ENCODE assay signal across 26 cellular contexts in the genomic region with DNA sequence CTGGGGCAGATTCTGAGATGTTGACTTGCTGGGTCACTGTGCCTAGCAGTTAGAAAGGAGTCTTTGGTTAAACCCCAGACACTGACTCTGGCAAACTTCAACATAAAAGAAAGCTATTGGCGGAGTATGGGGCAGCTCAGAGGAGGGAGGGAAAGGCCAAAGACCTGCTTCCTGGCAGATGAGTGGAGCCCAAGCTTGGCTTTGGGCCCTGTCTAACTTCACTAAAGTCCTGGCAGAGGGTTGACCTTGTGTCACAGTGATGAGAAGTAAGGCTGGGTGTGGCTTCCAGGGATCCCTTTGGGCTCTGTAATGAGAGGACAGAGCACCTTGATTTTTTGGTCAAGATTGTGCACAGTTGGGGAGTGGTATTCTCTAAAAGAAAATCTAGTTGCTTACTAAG.
DNase-seq lines count a peak whose midpoint lies in the region; ATAC-seq, FAIRE-seq and TF ChIP-seq lines count a peak whose summit lies in the region.
"Had no signal": no experiment of that assay in that cellular context is flagged by ENCODE, and none has a peak within 500 bp of the region (broad histone marks: within the 10 kb centered on the region; RNA-seq: fewer than 3 reads in every experiment).

No MANE protein-coding gene starts in this region.

- H3K9me2 ChIP-seq in GM23338 (ENCODE audit: insufficient read depth): no peaks in the 10 kb centered on the region

- H3K79me2 ChIP-seq in GM23338 (replicated peaks; ENCODE audit: insufficient read depth) (no peaks in the 10 kb centered on the region), astrocyte (ENCODE audit: insufficient read depth, low read length) (no peaks in the 10 kb centered on the region)

- no peaks in the 10 kb centered on the region for H3K27me3 ChIP-seq in GM23338 (ENCODE audit: insufficient read depth)
- H3K27me3 ChIP-seq in astrocyte (ENCODE audit: insufficient read depth, low read length): no peaks in the 10 kb centered on the region

- no peaks in the 10 kb centered on the region for H3K9me3 ChIP-seq in astrocyte (ENCODE audit: insufficient read depth, low read depth, low read length)

- peak; percentile 23 for ATAC-seq in Right ventricle myocardium superior (ENCODE audit: poor library complexity)
- ATAC-seq in Right ventricle myocardium inferior: no peak
- ATAC-seq in GM23338: no peak
- ATAC-seq: CD8-positive, alpha-beta T cell; PC-3 had no signal

- peaks cover 6% of the 10 kb centered on the region for H3K9me3 Mint-ChIP-seq in GM23338
- H3K9me3 Mint-ChIP-seq in astrocyte (ENCODE audit: unreplicated experiment): peaks cover 6% of the 10 kb centered on the region
- H3K9me3 Mint-ChIP-seq in neural crest cell: no peaks in the 10 kb centered on the region
- H3K9me3 Mint-ChIP-seq: CD8-positive, alpha-beta T cell had no signal

- no peak overlapping the region for H3K27ac ChIP-seq in GM23338 (ENCODE audit: low read depth)
- no peak overlapping the region for H3K27ac ChIP-seq in astrocyte (ENCODE audit: low read depth, low read length)
- H3K27ac ChIP-seq: GM23248, HL-60 had no signal

- peaks cover 10% of the 10 kb centered on the region for H3K27me3 Mint-ChIP-seq in GM23338 (ENCODE audit: insufficient read depth, low read depth, poor library complexity)
- H3K27me3 Mint-ChIP-seq in astrocyte (ENCODE audit: low read depth, unreplicated experiment): no peaks in the 10 kb centered on the region
- no peaks in the 10 kb centered on the region for H3K27me3 Mint-ChIP-seq in neural crest cell (ENCODE audit: low read depth)

- peaks cover 10% of the 10 kb centered on the region for H3K4me1 ChIP-seq in GM23338 (ENCODE audit: insufficient read depth)
- H3K4me1 ChIP-seq in astrocyte (ENCODE audit: insufficient read depth, low read length): peaks cover 15% of the 10 kb centered on the region
- H3K4me1 ChIP-seq: HAP-1 had no signal

- H3K36me3 ChIP-seq in GM23338 (ENCODE audit: insufficient read depth) (no peaks in the 10 kb centered on the region), astrocyte (ENCODE audit: insufficient read depth, low read length) (no peaks in the 10 kb centered on the region)
- H3K36me3 ChIP-seq: HAP-1 had no signal

- no peak for FAIRE-seq in astrocyte (lab: Jason Lieb, UNC)
- FAIRE-seq: GM12892 had no signal

- H3K4me1 Mint-ChIP-seq in GM23338 (peaks cover 16% of the 10 kb centered on the region), astrocyte (ENCODE audit: low read depth, unreplicated experiment) (peaks cover 12% of the 10 kb centered on the region), neural crest cell (peaks cover 22% of the 10 kb centered on the region)

- no peak overlapping the region for H3K4me2 ChIP-seq in GM23338
- no peak overlapping the region for H3K4me2 ChIP-seq in astrocyte (ENCODE audit: low read length)

- H3F3A ChIP-seq in GM23338 (replicated peaks; ENCODE audit: low read depth): no peaks in the 10 kb centered on the region

- H3K27ac Mint-ChIP-seq in GM23338 (no peak overlapping the region), astrocyte (ENCODE audit: unreplicated experiment) (peak overlapping the region; percentile 75), neural crest cell (ENCODE audit: unreplicated experiment) (peak overlapping the region; percentile 31)
- H3K27ac Mint-ChIP-seq: CD8-positive, alpha-beta T cell had no signal

- intact Hi-C loops in Right ventricle myocardium superior (cut with DNase I): no loop called here
- intact Hi-C loops in Right ventricle myocardium inferior (cut with DNase I): no loop called here
- intact Hi-C loops in head of caudate nucleus (cut with DNase I): no loop called here

- H2AFZ ChIP-seq in GM23338 (peak overlapping the region; percentile 79), astrocyte (ENCODE audit: low read depth, low read length) (no peak overlapping the region)
- H2AFZ ChIP-seq: GM23248 had no signal

- H4K20me1 ChIP-seq in GM23338 (replicated peaks; ENCODE audit: insufficient read depth) (no peaks in the 10 kb centered on the region), astrocyte (ENCODE audit: insufficient read depth, low read length) (no peaks in the 10 kb centered on the region)

- DNase-seq in Right ventricle myocardium superior: no peak
- DNase-seq in Right ventricle myocardium inferior (ENCODE audit: missing footprints): no peak
- DNase-seq in GM23338 (ENCODE audit: low spot score): no peak
- DNase-seq in astrocyte (ENCODE audit: low read depth): no peak
- no peak for DNase-seq in neural crest cell (ENCODE audit: low read depth, low spot score)
- no peak for DNase-seq in amniotic stem cell (lab: John Stamatoyannopoulos, UW)
- no peak for DNase-seq in head of caudate nucleus
- no peak for DNase-seq in NCI-H1048 (lab: John Stamatoyannopoulos, UW)
- DNase-seq: Calu3; CD8-positive, alpha-beta T cell; DMS153; DND-41; GM23248; Karpas-422; MV-4-11; NCI-H2029; NCI-H446; NCI-H524 treated with DMSO at 0.1 percent for 48 hours; NCI-H82; NK-92 treated with Interleukin-12 subunit alpha and Interleukin-12 subunit beta, amount 100 ng/mL, for 24 hours; PC-3; SHP77 treated with DMSO at 0.1 percent for 48 hours; T-helper 1 cell had no signal

- H3K36me3 Mint-ChIP-seq in GM23338 (ENCODE audit: low read depth) (no peaks in the 10 kb centered on the region), astrocyte (ENCODE audit: low read depth, unreplicated experiment) (no peaks in the 10 kb centered on the region), neural crest cell (ENCODE audit: low read depth) (peaks cover 4% of the 10 kb centered on the region)
- H3K36me3 Mint-ChIP-seq: CD8-positive, alpha-beta T cell had no signal

- TF ChIP-seq CTCF in GM23338 (conservative IDR thresholded peaks at IDR 0.05; ENCODE audit: low read depth in 2 of 2): no peak
- no peak for TF ChIP-seq CTCF in astrocyte (IDR thresholded peaks at IDR 0.05; ENCODE audit: insufficient read depth, low read depth, low read length)
- no peak for TF ChIP-seq CTCF in neural crest cell (conservative IDR thresholded peaks at IDR 0.05)

- H3K4me3 ChIP-seq in GM23338: no peak overlapping the region
- no peak overlapping the region for H3K4me3 ChIP-seq in astrocyte (ENCODE audit: insufficient read depth, low read depth, low read length)
- H3K4me3 ChIP-seq: GM23248, HAP-1 had no signal

- H3K4me3 Mint-ChIP-seq in GM23338 (no peak overlapping the region), astrocyte (ENCODE audit: unreplicated experiment) (no peak overlapping the region), neural crest cell (no peak overlapping the region)
- H3K4me3 Mint-ChIP-seq: CD8-positive, alpha-beta T cell had no signal

- no peak overlapping the region for H3K9ac ChIP-seq in astrocyte (ENCODE audit: low read length)
- H3K9ac ChIP-seq: GM23248 had no signal

TF ChIP-seq in GM23338, 12 proteins besides CTCF, POLR2A, EP300 and RAD21 (continues in another document):
- TF ChIP-seq STAT1 (IDR thresholded peaks at IDR 0.05; ENCODE audit: unreplicated experiment): no peak
- no peak for TF ChIP-seq ETS1 (IDR thresholded peaks at IDR 0.05)
- no peak for TF ChIP-seq JUNB (IDR thresholded peaks at IDR 0.05; ENCODE audit: unreplicated experiment)
- TF ChIP-seq EZH2 (IDR thresholded peaks at IDR 0.05; ENCODE audit: low read depth, unreplicated experiment): no peak
- no peak for TF ChIP-seq CREB1 (CRISPR knock-in tag; IDR thresholded peaks at IDR 0.05; ENCODE audit: low read depth)
- no peak for TF ChIP-seq NANOG (IDR thresholded peaks at IDR 0.05; ENCODE audit: borderline replicate concordance)
- no peak for TF ChIP-seq EZH2phosphoT487 (IDR thresholded peaks at IDR 0.05; ENCODE audit: unreplicated experiment)
- TF ChIP-seq, protein P1, sequence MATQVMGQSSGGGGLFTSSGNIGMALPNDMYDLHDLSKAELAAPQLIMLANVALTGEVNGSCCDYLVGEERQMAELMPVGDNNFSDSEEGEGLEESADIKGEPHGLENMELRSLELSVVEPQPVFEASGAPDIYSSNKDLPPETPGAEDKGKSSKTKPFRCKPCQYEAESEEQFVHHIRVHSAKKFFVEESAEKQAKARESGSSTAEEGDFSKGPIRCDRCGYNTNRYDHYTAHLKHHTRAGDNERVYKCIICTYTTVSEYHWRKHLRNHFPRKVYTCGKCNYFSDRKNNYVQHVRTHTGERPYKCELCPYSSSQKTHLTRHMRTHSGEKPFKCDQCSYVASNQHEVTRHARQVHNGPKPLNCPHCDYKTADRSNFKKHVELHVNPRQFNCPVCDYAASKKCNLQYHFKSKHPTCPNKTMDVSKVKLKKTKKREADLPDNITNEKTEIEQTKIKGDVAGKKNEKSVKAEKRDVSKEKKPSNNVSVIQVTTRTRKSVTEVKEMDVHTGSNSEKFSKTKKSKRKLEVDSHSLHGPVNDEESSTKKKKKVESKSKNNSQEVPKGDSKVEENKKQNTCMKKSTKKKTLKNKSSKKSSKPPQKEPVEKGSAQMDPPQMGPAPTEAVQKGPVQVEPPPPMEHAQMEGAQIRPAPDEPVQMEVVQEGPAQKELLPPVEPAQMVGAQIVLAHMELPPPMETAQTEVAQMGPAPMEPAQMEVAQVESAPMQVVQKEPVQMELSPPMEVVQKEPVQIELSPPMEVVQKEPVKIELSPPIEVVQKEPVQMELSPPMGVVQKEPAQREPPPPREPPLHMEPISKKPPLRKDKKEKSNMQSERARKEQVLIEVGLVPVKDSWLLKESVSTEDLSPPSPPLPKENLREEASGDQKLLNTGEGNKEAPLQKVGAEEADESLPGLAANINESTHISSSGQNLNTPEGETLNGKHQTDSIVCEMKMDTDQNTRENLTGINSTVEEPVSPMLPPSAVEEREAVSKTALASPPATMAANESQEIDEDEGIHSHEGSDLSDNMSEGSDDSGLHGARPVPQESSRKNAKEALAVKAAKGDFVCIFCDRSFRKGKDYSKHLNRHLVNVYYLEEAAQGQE (IDR thresholded peaks at IDR 0.05; ENCODE audit: unreplicated experiment): no peak
- TF ChIP-seq POLR2AphosphoS5 (IDR thresholded peaks at IDR 0.05; ENCODE audit: low read depth): no peak
- no peak for TF ChIP-seq ZNF114 (CRISPR knock-in tag; IDR thresholded peaks at IDR 0.05)
